Comparison of ENCODE assay signal across 12 cellular contexts in the genomic region with DNA sequence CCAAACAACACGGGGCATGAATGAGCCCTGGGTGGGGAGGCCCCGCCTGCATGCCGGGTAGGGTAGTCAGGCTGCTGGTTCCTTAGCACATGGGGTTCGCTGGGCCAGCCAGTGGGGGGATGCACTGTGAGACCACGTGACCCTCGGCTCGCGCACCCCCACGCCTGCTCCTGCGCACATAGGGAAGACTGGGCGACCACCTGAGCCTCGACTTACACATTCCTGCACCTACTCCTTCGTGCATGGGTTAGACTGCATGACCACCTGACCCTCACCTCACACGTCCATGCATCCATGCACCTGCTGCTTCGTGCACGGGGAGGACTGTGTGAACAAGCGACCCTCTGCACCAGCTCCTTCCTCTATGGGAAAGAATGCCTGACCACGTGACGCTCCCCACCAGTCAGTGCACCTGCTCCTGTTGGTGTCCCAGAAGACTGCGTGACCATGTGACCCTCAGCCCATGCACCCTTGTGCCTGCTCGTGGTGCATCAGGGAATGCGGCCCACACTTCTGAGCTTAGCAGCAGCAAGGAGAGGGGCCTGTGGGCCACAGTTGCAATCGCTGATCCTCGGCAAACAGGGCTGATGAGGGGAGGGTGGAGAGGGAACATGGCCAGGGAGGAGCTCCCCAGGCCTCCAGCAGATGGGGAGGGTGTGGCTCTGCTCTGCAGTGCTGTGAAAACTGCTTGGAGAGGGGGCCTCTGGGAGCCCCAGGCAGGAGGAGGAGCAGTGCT. TPM values are rescaled to one million over a fixed set of nuclear protein-coding genes. Genes with fewer than 3 reads are reported as not detected.
DNase-seq lines count a peak whose midpoint lies in the region; ATAC-seq and TF ChIP-seq lines count a peak whose summit lies in the region.
"Had no signal": no experiment of that assay in that cellular context is flagged by ENCODE, and none has a peak within 500 bp of the region (broad histone marks: within the 10 kb centered on the region; RNA-seq: fewer than 3 reads in every experiment).

No MANE protein-coding gene starts in this region.

- 90% methylated on average over 24 of the region's 24 CpGs for WGBS in right cardiac atrium
- WGBS in heart right ventricle, 2 donors: 89 to 91% methylated on average over 24 of the region's 24 CpGs

- no peak for TF ChIP-seq CTCF in heart right ventricle (IDR thresholded peaks at IDR 0.05)

- no peak for ATAC-seq in right cardiac atrium
- no peak for ATAC-seq in heart right ventricle
- ATAC-seq in left colon: peak; percentile 25
- ATAC-seq in HG03280 (IDR thresholded peaks at IDR 0.05; ENCODE audit: unreplicated experiment): no peak

- no peaks in the 10 kb centered on the region for H3K27me3 ChIP-seq in right cardiac atrium (ENCODE audit: control insufficient read depth, insufficient read depth)
- no peaks in the 10 kb centered on the region for H3K27me3 ChIP-seq in heart right ventricle
- H3K27me3 ChIP-seq: cardiac muscle cell, hepatocyte had no signal

- H3K27ac ChIP-seq in right cardiac atrium (ENCODE audit: low read length): no peak overlapping the region
- no peak overlapping the region for H3K27ac ChIP-seq in heart right ventricle
- H3K27ac ChIP-seq: cardiac muscle cell, hepatocyte had no signal

- DNase-seq in right cardiac atrium (peak in 2 of 3 donors; percentile 47 to 56), heart right ventricle (no peak), NCI-H69 (lab: John Stamatoyannopoulos, UW) (peak; percentile 59), left colon (no peak), NCI-H774 (lab: John Stamatoyannopoulos, UW) (no peak), T-helper 1 cell (no peak), NCI-H2196 (lab: John Stamatoyannopoulos, UW; ENCODE audit: unreplicated experiment) (no peak)
- DNase-seq: activated CD4-positive, alpha-beta memory T cell treated with anti-CD3 and anti-CD28 coated beads, Interleukin-2, amount 10 ng/mL, durations not matched to agents 7 days and 5 days; stimulated activated naive CD4-positive, alpha-beta T cell had no signal

- H3K9me3 ChIP-seq in right cardiac atrium (ENCODE audit: control insufficient read depth, low read length) (no peaks in the 10 kb centered on the region), heart right ventricle (no peaks in the 10 kb centered on the region)

- H3K4me3 ChIP-seq in right cardiac atrium (ENCODE audit: low read length) (no peak overlapping the region), heart right ventricle (no peak overlapping the region)
- H3K4me3 ChIP-seq: cardiac muscle cell, hepatocyte had no signal

- intact Hi-C loops in right cardiac atrium (cut with DNase I): no loop called here
- intact Hi-C loops in heart right ventricle (cut with DNase I): no loop called here
- intact Hi-C loops in left colon (cut with DNase I, micrococcal nuclease): no loop called here

- peaks cover 0 to 32% (median 0%) of the 10 kb centered on the region in 9 donors for H3K36me3 ChIP-seq in heart right ventricle
- H3K36me3 ChIP-seq: cardiac muscle cell had no signal

- H3K4me1 ChIP-seq in right cardiac atrium (ENCODE audit: control insufficient read depth, insufficient read depth, low read length): peaks cover 6% of the 10 kb centered on the region
- peaks cover 5 to 61% (median 24%) of the 10 kb centered on the region in 9 donors for H3K4me1 ChIP-seq in heart right ventricle

RNA-seq across cellular contexts. Expression of a gene that starts 18.1 kb away (rescaled TPM):
- total RNA-seq in right cardiac atrium (10 to 100 TPM; 11.0 to 19.7 (median 15.5) TPM), heart right ventricle (10 to 100 TPM in 3 of 10 donors, 1 to 10 TPM in 7; 5.6 to 25.5 (median 8.9) TPM), left colon (10 to 100 TPM; 13.8 to 16.7 TPM)
- polyA plus RNA-seq in right cardiac atrium (15.6 TPM), heart right ventricle (10 to 100 TPM; 14.8 to 23.8 TPM)

Comparison
In these comparisons a context has a peak if more than half of its experiments do, and no peak if none do; other contexts are left out.
1. DNase-seq: peak in right cardiac atrium (2 of 3) and NCI-H69 (single experiment); none in heart right ventricle (0 of 2), left colon (0 of 2), NCI-H774 (single experiment), T-helper 1 cell (0 of 5) and NCI-H2196 (single experiment).